Comparison of ENCODE assay signal across 9 cellular contexts in genomic region chr22:46104170-46104880, GRCh38. TPM values are rescaled to one million over a fixed set of nuclear protein-coding genes. Genes with fewer than 3 reads are reported as not detected.
A peak's percentile ranks its signal among the peaks of the same experiment; 100 is the strongest.
DNase-seq lines count a peak whose midpoint lies in the region; ATAC-seq and TF ChIP-seq lines count a peak whose summit lies in the region.
"Had no signal": no experiment of that assay in that cellular context is flagged by ENCODE, and none has a peak within 500 bp of the region (broad histone marks: within the 10 kb centered on the region; RNA-seq: fewer than 3 reads in every experiment).

No MANE protein-coding gene starts in this region.

- TF ChIP-seq CTCF in A673 (conservative IDR thresholded peaks at IDR 0.05; ENCODE audit: low read depth, low read length) (no peak), adrenal gland (IDR thresholded peaks at IDR 0.05) (no peak), heart left ventricle (IDR thresholded peaks at IDR 0.05) (no peak)

- H3K4me1 ChIP-seq in A673 (ENCODE audit: insufficient read depth, low read length, poor library complexity, severe bottlenecking) (peaks cover 8% of the 10 kb centered on the region), adrenal gland (replicated peaks in 1 of 2) (peaks cover 63 to 83% of the 10 kb centered on the region in 2 donors), heart left ventricle (peaks cover 21 to 98% (median 80%) of the 10 kb centered on the region in 12 donors)

- peak in 3 of 4 donors; percentile 6 to 39 (median 28) for ATAC-seq in heart left ventricle
- no peak for ATAC-seq in stimulated activated naive B cell treated with anti-CD40 and anti-IgM and Interleukin-4, amounts not matched to agents 10 μg/mL and 1 μg/mL and 100 μg/mL, for 72 hours (replicated peaks)
- no peak for ATAC-seq in GM21619 (IDR thresholded peaks at IDR 0.05; ENCODE audit: unreplicated experiment)

- POLR2A ChIA-PET in A673 (lab: Charles Lee; ENCODE audit: low non-redundant PET) = no interaction called here

- CTCF ChIA-PET in A673 (lab: Charles Lee) = no interaction called here

- H3K36me3 Mint-ChIP-seq in stimulated activated naive B cell treated with anti-CD40 and anti-IgM and Interleukin-4, amounts not matched to agents 10 μg/mL and 1 μg/mL and 100 μg/mL, for 72 hours = peaks cover 3 to 8% of the 10 kb centered on the region in 2 donors

- H3K27ac ChIP-seq in A673 (ENCODE audit: low read depth, low read length, poor library complexity, severe bottlenecking) (peak overlapping the region; percentile 37), adrenal gland (peak overlapping the region; percentile 69 to 95 (median 85)), heart left ventricle (peak overlapping the region; percentile 70 to 88 (median 83))
- H3K27ac ChIP-seq: cardiac muscle cell had no signal

- no TSS peak for BruUV-seq in A673 (replicated peaks; lab: Mats Ljungman, UMichigan)

- no peaks in the 10 kb centered on the region for H3K9me3 Mint-ChIP-seq in stimulated activated naive B cell treated with anti-CD40 and anti-IgM and Interleukin-4, amounts not matched to agents 10 μg/mL and 1 μg/mL and 100 μg/mL, for 72 hours

- 31 to 42% (median 40%) methylated on average over 9 to 40 of the region's 40 CpGs for WGBS in adrenal gland, 4 donors
- 58 to 80% (median 61%) methylated on average over 6 to 40 of the region's 40 CpGs for WGBS in heart left ventricle, 4 donors

- DNase-seq in A673 (ENCODE audit: low spot score) (no peak), adrenal gland (peak; percentile 84 to 93 (median 89)), heart left ventricle (peak in 1 of 5 donors; percentile 70), posterior cingulate gyrus (peak in 8 of 10 donors; percentile 51 to 91 (median 71)), iPS-NIHi11 (ENCODE audit: low spot score) (no peak), NCI-H2029 treated with DMSO at 0.1 percent for 48 hours (lab: John Stamatoyannopoulos, UW) (no peak)
- DNase-seq in stimulated activated naive B cell treated with anti-CD40 and anti-IgM and Interleukin-4, amounts not matched to agents 10 μg/mL and 1 μg/mL and 100 μg/mL, for 72 hours = no peak

- H3K27me3 Mint-ChIP-seq in stimulated activated naive B cell treated with anti-CD40 and anti-IgM and Interleukin-4, amounts not matched to agents 10 μg/mL and 1 μg/mL and 100 μg/mL, for 72 hours = no peaks in the 10 kb centered on the region

- peaks cover 0 to 4% of the 10 kb centered on the region in 2 donors for H3K4me1 Mint-ChIP-seq in stimulated activated naive B cell treated with anti-CD40 and anti-IgM and Interleukin-4, amounts not matched to agents 10 μg/mL and 1 μg/mL and 100 μg/mL, for 72 hours

- TF ChIP-seq POLR2A in adrenal gland (IDR thresholded peaks at IDR 0.05) (peak in 1 of 2 donors; percentile 38), heart left ventricle (IDR thresholded peaks at IDR 0.05) (no peak)

- no peaks in the 10 kb centered on the region for H3K27me3 ChIP-seq in A673 (replicated peaks; ENCODE audit: insufficient read depth, low read depth, low read length, poor library complexity)
- no peaks in the 10 kb centered on the region for H3K27me3 ChIP-seq in adrenal gland
- H3K27me3 ChIP-seq in heart left ventricle = no peaks in the 10 kb centered on the region
- H3K27me3 ChIP-seq: cardiac muscle cell had no signal

- H3K4me3 ChIP-seq in A673 (ENCODE audit: low read depth, low read length, poor library complexity, severe bottlenecking) = no peak overlapping the region
- no peak overlapping the region for H3K4me3 ChIP-seq in adrenal gland
- H3K4me3 ChIP-seq in heart left ventricle = no peak overlapping the region
- H3K4me3 ChIP-seq: cardiac muscle cell had no signal

- intact Hi-C loops in A673 (cut with micrococcal nuclease; ENCODE audit: unreplicated experiment) (no loop called here), adrenal gland (cut with DNase I) (no loop called here), heart left ventricle (cut with DNase I) (loop anchor here in 1 of 10 donors (2.0 kb wide), 1 partner anchor 32 kb away; no protein-coding TSS in a partner anchor), posterior cingulate gyrus (cut with DNase I) (no loop called here)

- H3K9me3 ChIP-seq in A673 (ENCODE audit: low read depth, low read length, poor library complexity, severe bottlenecking) = no peaks in the 10 kb centered on the region
- no peaks in the 10 kb centered on the region for H3K9me3 ChIP-seq in adrenal gland (replicated peaks in 1 of 3)
- no peaks in the 10 kb centered on the region for H3K9me3 ChIP-seq in heart left ventricle

- peaks cover 90% of the 10 kb centered on the region for H3K36me3 ChIP-seq in A673 (ENCODE audit: insufficient read depth, low read length, poor library complexity, severe bottlenecking)
- peaks cover 0 to 65% of the 10 kb centered on the region in 2 donors for H3K36me3 ChIP-seq in adrenal gland (replicated peaks in 1 of 2)
- H3K36me3 ChIP-seq in heart left ventricle = peaks cover 0 to 84% (median 60%) of the 10 kb centered on the region in 9 donors
- H3K36me3 ChIP-seq: cardiac muscle cell had no signal

- H3K27ac Mint-ChIP-seq in stimulated activated naive B cell treated with anti-CD40 and anti-IgM and Interleukin-4, amounts not matched to agents 10 μg/mL and 1 μg/mL and 100 μg/mL, for 72 hours = no peak overlapping the region

- H3K4me3 Mint-ChIP-seq in stimulated activated naive B cell treated with anti-CD40 and anti-IgM and Interleukin-4, amounts not matched to agents 10 μg/mL and 1 μg/mL and 100 μg/mL, for 72 hours = no peak overlapping the region

RNA-seq across cellular contexts. Expression of gene PPARA, which starts 46.0 kb away (rescaled TPM):
- 2.0 and 4.0 TPM in 2 replicates for total RNA-seq in A673 (2021)
- 100 to 1,000 TPM in 1 of 8 donors, 10 to 100 TPM in 7; 27.6 to 208 (median 41.7) TPM for total RNA-seq in adrenal gland
- 10 to 100 TPM in 1 of 3 donors, 1 to 10 TPM in 2; 5.1 to 17.0 (median 8.4) TPM for polyA plus RNA-seq in adrenal gland
- total RNA-seq in heart left ventricle = 10 to 100 TPM; 51.0 to 96.4 (median 83.6) TPM
- polyA plus RNA-seq in heart left ventricle = 10 to 100 TPM; 21.1 to 60.9 TPM

Comparison
In these comparisons a context has a peak if more than half of its experiments do, and no peak if none do; other contexts are left out.
1. DNase-seq: peak in adrenal gland (7 of 7) and posterior cingulate gyrus (8 of 10); none in A673 (single experiment), stimulated activated naive B cell treated with anti-CD40 and anti-IgM and Interleukin-4, amounts not matched to agents 10 μg/mL and 1 μg/mL and 100 μg/mL, for 72 hours (single experiment), iPS-NIHi11 (single experiment) and NCI-H2029 treated with DMSO at 0.1 percent for 48 hours (single experiment).
2. ATAC-seq: peak in heart left ventricle (3 of 4); none in stimulated activated naive B cell treated with anti-CD40 and anti-IgM and Interleukin-4, amounts not matched to agents 10 μg/mL and 1 μg/mL and 100 μg/mL, for 72 hours (0 of 2) and GM21619 (single experiment).
3. Peak in every context shown above with its lines, with median percentiles within 50 percentile points of each other: H3K27ac ChIP-seq.